In the genomic region with DNA sequence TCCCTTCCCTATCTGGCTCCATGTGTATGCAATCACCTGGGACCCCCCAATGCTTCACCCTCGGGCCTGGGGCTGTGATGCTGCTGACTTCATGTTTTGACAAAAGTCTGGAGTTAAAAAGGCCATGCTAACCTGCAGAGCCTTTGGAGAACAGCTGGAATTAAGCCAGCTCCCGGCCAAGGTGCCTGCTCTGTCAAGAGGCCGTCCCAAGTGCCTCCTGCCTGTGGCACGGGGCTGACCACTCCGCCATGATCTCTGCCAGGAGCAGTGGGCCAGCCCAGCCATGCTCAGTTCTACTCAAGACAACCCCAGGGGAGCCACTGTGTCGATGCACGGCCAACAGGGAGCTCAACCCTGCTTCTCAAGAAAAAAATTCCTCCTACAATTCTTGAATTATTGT, we compare ENCODE assay signal across 1 cellular context.
TF ChIP-seq lines count a peak whose summit lies in the region.

No MANE protein-coding gene starts in this region.

TF ChIP-seq in H1, 55 proteins besides CTCF, POLR2A, EP300 and RAD21:
- TF ChIP-seq, protein P1, sequence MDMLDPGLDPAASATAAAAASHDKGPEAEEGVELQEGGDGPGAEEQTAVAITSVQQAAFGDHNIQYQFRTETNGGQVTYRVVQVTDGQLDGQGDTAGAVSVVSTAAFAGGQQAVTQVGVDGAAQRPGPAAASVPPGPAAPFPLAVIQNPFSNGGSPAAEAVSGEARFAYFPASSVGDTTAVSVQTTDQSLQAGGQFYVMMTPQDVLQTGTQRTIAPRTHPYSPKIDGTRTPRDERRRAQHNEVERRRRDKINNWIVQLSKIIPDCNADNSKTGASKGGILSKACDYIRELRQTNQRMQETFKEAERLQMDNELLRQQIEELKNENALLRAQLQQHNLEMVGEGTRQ (IDR thresholded peaks at IDR 0.05; ENCODE audit: low read length), result no peak
- TF ChIP-seq SIX5 (IDR thresholded peaks at IDR 0.05; ENCODE audit: low read depth, low read length), result no peak
- no peak for TF ChIP-seq GABPA (IDR thresholded peaks at IDR 0.05; ENCODE audit: borderline replicate concordance, insufficient read depth, low read length)
- no peak for TF ChIP-seq CEBPB (IDR thresholded peaks at IDR 0.05; ENCODE audit: low read depth, low read length)
- no peak for TF ChIP-seq EGR1 (IDR thresholded peaks at IDR 0.05; ENCODE audit: borderline replicate concordance, low read depth, low read length)
- TF ChIP-seq POLR2AphosphoS5 (IDR thresholded peaks at IDR 0.05; ENCODE audit: low read depth, low read length), result no peak
- no peak for TF ChIP-seq SP2 (IDR thresholded peaks at IDR 0.05; ENCODE audit: low read length)
- TF ChIP-seq CBX8 (IDR thresholded peaks at IDR 0.05; ENCODE audit: borderline replicate concordance, low read depth, low read length), result no peak
- TF ChIP-seq RNF2 (IDR thresholded peaks at IDR 0.05; ENCODE audit: borderline replicate concordance, low read depth, low read length, missing control alignments, poor library complexity, severe bottlenecking), result no peak
- no peak for TF ChIP-seq PHF8 (conservative IDR thresholded peaks at IDR 0.05; ENCODE audit: low read depth, low read length)
- no peak for TF ChIP-seq YY1 (IDR thresholded peaks at IDR 0.05; ENCODE audit: low read depth, low read length)
- no peak for TF ChIP-seq ZNF274 (IDR thresholded peaks at IDR 0.05; ENCODE audit: borderline replicate concordance, extremely low read depth, low read length)
- no peak for TF ChIP-seq ASH2L (IDR thresholded peaks at IDR 0.05; ENCODE audit: low read length)
- no peak for TF ChIP-seq KDM1A (IDR thresholded peaks at IDR 0.05; ENCODE audit: borderline replicate concordance, low read length)
- TF ChIP-seq TEAD4 (IDR thresholded peaks at IDR 0.05; ENCODE audit: low read depth, low read length), result no peak
